Comparison of ENCODE assay signal across 8 cellular contexts in genomic region chr10:76342996-76343395, GRCh38.
"Had no signal": no experiment of that assay in that cellular context is flagged by ENCODE, and none has a peak within 500 bp of the region (broad histone marks: within the 10 kb centered on the region; RNA-seq: fewer than 3 reads in every experiment).

No MANE protein-coding gene starts in this region.

- H2AFZ ChIP-seq: GM23338 had no signal

- H3K4me2 ChIP-seq: GM23338 had no signal

- H3K4me1 ChIP-seq: HAP-1 had no signal

- H3K4me3 ChIP-seq: GM23338, HAP-1, K562 had no signal

- H3K36me3 ChIP-seq: HAP-1 had no signal

- ATAC-seq: GM23338, HCT116, K562 had no signal

- DNase-seq: H7, HFFc6, IMR-90, KG1 had no signal

- H3K9me3 ChIP-seq: HAP-1 had no signal
